In the genomic region with DNA sequence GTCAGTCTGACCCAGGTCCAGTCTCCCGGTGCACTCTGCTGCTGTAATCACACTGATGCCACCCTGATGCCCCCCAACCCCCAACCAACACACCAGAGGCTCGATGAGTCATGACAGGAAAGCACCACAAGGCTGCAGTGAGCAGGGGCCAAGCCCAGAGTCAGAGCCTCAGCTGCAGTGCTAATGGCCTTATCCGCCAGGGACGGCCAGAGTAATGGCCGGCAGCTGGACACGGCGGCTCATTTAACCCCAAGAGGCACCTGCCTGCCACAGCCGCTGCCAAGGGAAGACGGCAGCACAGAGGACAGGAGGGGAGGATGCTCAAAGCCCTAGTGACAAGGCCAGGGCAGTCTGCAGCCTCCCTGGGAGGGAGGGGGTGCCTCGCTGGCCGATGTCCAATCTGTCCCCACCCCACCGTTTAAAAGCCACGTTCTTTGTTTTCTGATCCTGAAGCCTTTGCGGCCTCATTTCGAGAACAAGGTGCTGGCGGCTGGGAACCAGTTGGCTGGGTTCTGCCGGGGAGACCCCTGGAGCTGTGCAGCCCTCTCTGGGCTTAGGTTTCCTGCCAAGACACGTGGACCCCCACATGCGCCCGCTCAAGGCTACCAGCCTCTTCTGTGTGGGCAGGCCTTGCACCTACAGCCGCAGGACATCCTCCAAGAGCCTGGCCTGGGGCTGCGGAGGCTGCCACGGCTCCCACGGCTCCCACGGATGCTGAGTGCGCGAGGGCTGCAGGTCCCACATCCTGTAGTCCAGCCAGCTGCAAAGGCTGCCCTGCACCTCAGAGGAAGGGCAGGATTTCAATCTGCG, we compare ENCODE assay signal across 12 cellular contexts. TPM values are rescaled to one million over a fixed set of nuclear protein-coding genes. Genes with fewer than 3 reads are reported as not detected.
DNase-seq lines count a peak whose midpoint lies in the region; ATAC-seq and TF ChIP-seq lines count a peak whose summit lies in the region.
"Had no signal": no experiment of that assay in that cellular context is flagged by ENCODE, and none has a peak within 500 bp of the region (broad histone marks: within the 10 kb centered on the region; RNA-seq: fewer than 3 reads in every experiment).

No MANE protein-coding gene starts in this region.

- peaks cover 7% of the 10 kb centered on the region for H3K79me1 ChIP-seq in neuronal stem cell (ENCODE audit: low read depth, low read length)

- no peaks in the 10 kb centered on the region for H3K27me3 Mint-ChIP-seq in activated CD4-positive, alpha-beta T cell treated with anti-CD3 and anti-CD28 coated beads for 36 hours
- H3K27me3 Mint-ChIP-seq: activated T-cell treated with anti-CD3 and anti-CD28 coated beads, Interleukin-2, amount 50 U/mL, for 24 hours had no signal

- H2AK5ac ChIP-seq in neuronal stem cell (ENCODE audit: low read depth, low read length) = peak overlapping the region; percentile 57

- H3K23ac ChIP-seq in neuronal stem cell (ENCODE audit: low read depth, low read length, poor library complexity) = peak overlapping the region; percentile 36

- H3K9me3 ChIP-seq in MG63 (no peaks in the 10 kb centered on the region), breast epithelium (no peaks in the 10 kb centered on the region), neuronal stem cell (replicated peaks in 1 of 2; ENCODE audit: control insufficient read depth in 2 of 2, insufficient read depth in 1 of 2, low read depth in 1 of 2, low read length in 2 of 2) (no peaks in the 10 kb centered on the region), colonic mucosa (no peaks in the 10 kb centered on the region)
- H3K9me3 ChIP-seq: left ventricle myocardium inferior had no signal

- H2BK120ac ChIP-seq in neuronal stem cell (ENCODE audit: low read depth, low read length) = no peak overlapping the region

- H2BK5ac ChIP-seq in neuronal stem cell (ENCODE audit: low read length) = no peak overlapping the region

- H3K4me3 Mint-ChIP-seq in activated CD4-positive, alpha-beta T cell treated with anti-CD3 and anti-CD28 coated beads for 36 hours = no peak overlapping the region
- H3K4me3 Mint-ChIP-seq: activated T-cell treated with anti-CD3 and anti-CD28 coated beads, Interleukin-2, amount 50 U/mL, for 24 hours had no signal

- H3K4me1 Mint-ChIP-seq in activated CD4-positive, alpha-beta T cell treated with anti-CD3 and anti-CD28 coated beads for 36 hours = peaks cover 9% of the 10 kb centered on the region

- intact Hi-C loops in breast epithelium (cut with DNase I; ENCODE audit: low total_unique reads) = no loop called here
- intact Hi-C loops in activated CD4-positive, alpha-beta T cell treated with anti-CD3 and anti-CD28 coated beads for 36 hours (cut with DNase I, micrococcal nuclease) = no loop called here
- intact Hi-C loops in colonic mucosa (cut with DNase I) = no loop called here

- peak overlapping the region; percentile 47 for H3K14ac ChIP-seq in neuronal stem cell (ENCODE audit: low read length)

- POLR2A ChIA-PET in activated CD4-positive, alpha-beta T cell treated with anti-CD3 and anti-CD28 coated beads for 36 hours (lab: Charles Lee) = interaction anchor here (0.6 kb wide), 1 partner anchor 110 kb away, joined by 3 read pairs; a partner anchor contains a TSS

- H3K18ac ChIP-seq in neuronal stem cell (ENCODE audit: low read length) = peak overlapping the region; percentile 91

- peak overlapping the region; percentile 31 for H2BK15ac ChIP-seq in neuronal stem cell (ENCODE audit: low read length)

- TF ChIP-seq CTCF in breast epithelium (IDR thresholded peaks at IDR 0.05) (no peak), colonic mucosa (IDR thresholded peaks at IDR 0.05) (no peak)

- CTCF ChIA-PET in activated CD4-positive, alpha-beta T cell treated with anti-CD3 and anti-CD28 coated beads for 36 hours (lab: Charles Lee) = interaction anchor here (1.5 kb wide), 1 partner anchor 37 kb away, joined by 4 read pairs; no protein-coding TSS in a partner anchor

- peaks cover 0 to 7% of the 10 kb centered on the region in 2 donors for H3K4me1 ChIP-seq in breast epithelium
- peaks cover 28 to 32% of the 10 kb centered on the region in 2 donors for H3K4me1 ChIP-seq in neuronal stem cell (ENCODE audit: control insufficient read depth in 2 of 2, insufficient read depth in 1 of 2, low read depth in 1 of 2, low read length in 2 of 2)
- peaks cover 8% of the 10 kb centered on the region for H3K4me1 ChIP-seq in colonic mucosa

- DNase-seq in COLO829 (ENCODE audit: low spot score) = peak; percentile 33
- DNase-seq in MG63 = peak; percentile 79
- no peak for DNase-seq in breast epithelium (ENCODE audit: low spot score in 2 of 2)
- no peak for DNase-seq in neuronal stem cell (ENCODE audit: low spot score)
- DNase-seq in activated CD4-positive, alpha-beta T cell treated with anti-CD3 and anti-CD28 coated beads for 36 hours = no peak
- no peak for DNase-seq in colonic mucosa
- no peak for DNase-seq in DMS 273 (lab: John Stamatoyannopoulos, UW; ENCODE audit: unreplicated experiment)
- DNase-seq: activated T-cell treated with anti-CD3 and anti-CD28 coated beads, Interleukin-2, amount 50 U/mL, for 24 hours; left ventricle myocardium inferior; NCI-H1694 treated with DMSO at 0.1 percent for 48 hours had no signal

- H3K36me3 ChIP-seq in MG63 (no peaks in the 10 kb centered on the region), breast epithelium (no peaks in the 10 kb centered on the region), neuronal stem cell (replicated peaks in 1 of 2; ENCODE audit: control insufficient read depth in 2 of 2, insufficient read depth in 2 of 2, low read length in 2 of 2) (peaks cover 0 to 2% of the 10 kb centered on the region in 2 donors), colonic mucosa (no peaks in the 10 kb centered on the region)
- H3K36me3 ChIP-seq: left ventricle myocardium inferior had no signal

- H3K4ac ChIP-seq in neuronal stem cell (ENCODE audit: low read length) = no peak overlapping the region

- no peak for ATAC-seq in GM19455 (IDR thresholded peaks at IDR 0.05; ENCODE audit: unreplicated experiment)
- no peak for ATAC-seq in activated CD4-positive, alpha-beta T cell treated with anti-CD3 and anti-CD28 coated beads for 36 hours

- H2AFZ ChIP-seq in neuronal stem cell (ENCODE audit: low read length) = no peak overlapping the region

- H3K27ac Mint-ChIP-seq in activated CD4-positive, alpha-beta T cell treated with anti-CD3 and anti-CD28 coated beads for 36 hours = no peak overlapping the region
- H3K27ac Mint-ChIP-seq: activated T-cell treated with anti-CD3 and anti-CD28 coated beads, Interleukin-2, amount 50 U/mL, for 24 hours had no signal

- H3K9me3 Mint-ChIP-seq in activated CD4-positive, alpha-beta T cell treated with anti-CD3 and anti-CD28 coated beads for 36 hours (ENCODE audit: low read depth) = no peaks in the 10 kb centered on the region
- H3K9me3 Mint-ChIP-seq: activated T-cell treated with anti-CD3 and anti-CD28 coated beads, Interleukin-2, amount 50 U/mL, for 24 hours had no signal

- no peak overlapping the region for H4K91ac ChIP-seq in neuronal stem cell (ENCODE audit: low read depth, low read length, poor library complexity)

- H3K4me3 ChIP-seq in MG63 (no peak overlapping the region), breast epithelium (no peak overlapping the region), neuronal stem cell (ENCODE audit: low read length in 2 of 2) (no peak overlapping the region), colonic mucosa (no peak overlapping the region)
- H3K4me3 ChIP-seq: left ventricle myocardium inferior had no signal

- H2BK12ac ChIP-seq in neuronal stem cell (ENCODE audit: low read length) = peak overlapping the region; percentile 69

- H3K27me3 ChIP-seq in MG63 (no peaks in the 10 kb centered on the region), breast epithelium (no peaks in the 10 kb centered on the region), neuronal stem cell (ENCODE audit: control insufficient read depth in 3 of 3, insufficient read depth in 3 of 3, low read depth in 1 of 3, low read length in 3 of 3) (peaks cover 0 to 2% (median 0%) of the 10 kb centered on the region in 3 experiments), colonic mucosa (no peaks in the 10 kb centered on the region)
- H3K27me3 ChIP-seq: dorsolateral prefrontal cortex had no signal

- H3K9ac ChIP-seq in neuronal stem cell (ENCODE audit: low read depth, low read length, poor library complexity) (peak overlapping the region; percentile 34), colonic mucosa (ENCODE audit: low read depth in 2 of 2, low read length in 2 of 2) (no peak overlapping the region)

- no peak overlapping the region for H4K8ac ChIP-seq in neuronal stem cell (ENCODE audit: low read depth, low read length)

- no CpG with 5 or more reads among the region's 28 CpGs for WGBS in neuronal stem cell (ENCODE audit: extremely low coverage in 2 of 2, insufficient read length in 2 of 2, insufficient replicate concordance in 1 of 2), 2 donors

- TF ChIP-seq POLR2A in breast epithelium (IDR thresholded peaks at IDR 0.05) = no peak

- H3K36me3 Mint-ChIP-seq in activated CD4-positive, alpha-beta T cell treated with anti-CD3 and anti-CD28 coated beads for 36 hours (ENCODE audit: low read depth) = no peaks in the 10 kb centered on the region

- no peak overlapping the region for H3K4me2 ChIP-seq in neuronal stem cell (ENCODE audit: insufficient read depth, low read length, poor library complexity, severe bottlenecking)

- H3K27ac ChIP-seq in breast epithelium = peak overlapping the region; percentile 45 to 48
- H3K27ac ChIP-seq in neuronal stem cell (replicated peaks; ENCODE audit: low read length) = no peak overlapping the region
- no peak overlapping the region for H3K27ac ChIP-seq in colonic mucosa
- H3K27ac ChIP-seq: left ventricle myocardium inferior had no signal

RNA-seq across cellular contexts. Expression of a gene that starts 13.1 kb away (rescaled TPM):
- total RNA-seq in MG63 (2014; rRNA removed; shearing (Covaris generic); ENCODE audit: low replicate concordance) = 19.9 and 22.2 TPM in 2 replicates
- total RNA-seq in breast epithelium (1 to 10 TPM; 1.3 to 8.3 (median 4.3) TPM), colonic mucosa (10 to 100 TPM; 54.0 to 73.4 TPM)
- polyA plus RNA-seq in neuronal stem cell (2013, experiment 1 of 2) = 22.3 TPM
- 22.5 TPM for polyA plus RNA-seq in neuronal stem cell (2013, experiment 2 of 2)
- total RNA-seq in activated CD4-positive, alpha-beta T cell treated with anti-CD3 and anti-CD28 coated beads for 36 hours = 1 to 10 TPM; 6.1 to 6.2 TPM

RNA-seq across cellular contexts. Expression of a gene that starts 54.0 kb away (rescaled TPM):
- total RNA-seq in MG63 (2014; rRNA removed; shearing (Covaris generic); ENCODE audit: low replicate concordance) = not detected in 2 replicates
- total RNA-seq in breast epithelium (1 to 10 TPM; 1.3 to 4.6 (median 2.3) TPM), colonic mucosa (under 1 TPM; 0.44 to 0.93 TPM)
- polyA plus RNA-seq in neuronal stem cell (2013, experiment 1 of 2) = 0.67 TPM
- 0.71 TPM for polyA plus RNA-seq in neuronal stem cell (2013, experiment 2 of 2)
- total RNA-seq in activated CD4-positive, alpha-beta T cell treated with anti-CD3 and anti-CD28 coated beads for 36 hours = under 1 TPM in 1 of 2 experiments, not detected in 1; 0.07 TPM

Comparison
In these comparisons a context has a peak if more than half of its experiments do, and no peak if none do; other contexts are left out.
1. DNase-seq: peak in COLO829 (single experiment) and MG63 (single experiment); none in breast epithelium (0 of 2), neuronal stem cell (single experiment), activated CD4-positive, alpha-beta T cell treated with anti-CD3 and anti-CD28 coated beads for 36 hours (single experiment), colonic mucosa (single experiment) and DMS 273 (single experiment).
2. H3K27ac ChIP-seq: peak in breast epithelium (2 of 2); none in neuronal stem cell (single experiment) and colonic mucosa (single experiment).